ENCODE assay signal across 10 cellular contexts in the genomic region with DNA sequence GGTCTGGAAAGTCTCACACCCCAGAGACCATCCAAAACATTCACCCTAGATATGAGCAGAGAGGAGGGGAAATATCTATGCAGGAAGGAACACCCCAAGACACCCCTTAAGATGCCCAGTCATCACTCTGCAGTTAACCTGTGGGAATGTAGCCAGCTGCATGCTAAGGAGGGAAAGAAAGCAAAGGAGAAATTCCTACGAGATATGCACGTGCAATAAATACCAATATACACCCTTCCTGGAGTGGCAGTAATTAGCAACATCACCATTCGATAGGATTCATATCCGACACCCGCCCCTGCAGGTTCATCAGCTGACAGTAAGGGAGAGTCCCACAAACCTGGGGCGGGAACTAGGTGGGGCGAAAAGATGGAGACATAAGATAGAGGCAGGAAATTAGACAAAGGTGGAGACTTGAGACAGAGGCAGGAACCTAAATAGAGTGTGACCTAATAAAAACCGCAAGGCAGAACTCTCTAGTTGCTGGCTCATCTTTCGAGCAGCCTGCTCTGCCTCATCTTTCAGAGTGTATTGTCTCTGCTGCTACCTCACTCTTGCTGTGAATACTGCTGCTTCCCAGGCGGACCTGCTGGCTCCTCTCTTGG. TPM values are rescaled to one million over a fixed set of nuclear protein-coding genes. Genes with fewer than 3 reads are reported as not detected.
DNase-seq lines count a peak whose midpoint lies in the region; ATAC-seq and TF ChIP-seq lines count a peak whose summit lies in the region.
"Had no signal": no experiment of that assay in that cellular context is flagged by ENCODE, and none has a peak within 500 bp of the region (broad histone marks: within the 10 kb centered on the region; RNA-seq: fewer than 3 reads in every experiment).

No MANE protein-coding gene starts in this region.

- no peaks in the 10 kb centered on the region for H3K9me3 Mint-ChIP-seq in activated CD4-positive, alpha-beta T cell treated with anti-CD3 and anti-CD28 coated beads, Interleukin-2, amount 10 ng/mL, durations not matched to agents 7 days and 5 days

- peaks cover 23% of the 10 kb centered on the region for H3K4me1 ChIP-seq in lower lobe of right lung

- H3K27me3 ChIP-seq in lower lobe of right lung (ENCODE audit: low read depth), result no peaks in the 10 kb centered on the region

- DNase-seq in activated CD8-positive, alpha-beta memory T cell treated with anti-CD3 and anti-CD28 coated beads for 4 hours (ENCODE audit: low read depth in 2 of 2), result peak; percentile 12 to 47
- no peak for DNase-seq in activated CD8-positive, alpha-beta memory T cell treated with anti-CD3 and anti-CD28 coated beads, Interleukin-2, amount 50 U/mL, for 48 hours
- DNase-seq in activated CD4-positive, alpha-beta T cell treated with anti-CD3 and anti-CD28 coated beads, Interleukin-2, amount 10 ng/mL, durations not matched to agents 7 days and 5 days, result peak; percentile 63
- peak; percentile 53 to 62 for DNase-seq in foreskin fibroblast
- DNase-seq in stimulated activated CD8-positive, alpha-beta memory T cell treated with anti-CD3 and anti-CD28 coated beads, Interleukin-7, amount 100 ng/mL, for 24 hours (ENCODE audit: low read depth), result peak; percentile 6
- no peak for DNase-seq in lower lobe of right lung
- no peak for DNase-seq in HK-2 (ENCODE audit: unreplicated experiment)
- DNase-seq: ACHN, NCI-H524 treated with DMSO at 0.1 percent for 48 hours had no signal

- CTCF ChIA-PET in activated CD4-positive, alpha-beta T cell treated with anti-CD3 and anti-CD28 coated beads, Interleukin-2, amount 10 ng/mL, durations not matched to agents 7 days and 5 days (lab: Charles Lee), result interaction anchor here (1.3 kb wide), 1 partner anchor 9 kb away, joined by 3 read pairs; no protein-coding TSS in a partner anchor

- no peaks in the 10 kb centered on the region for H3K9me3 ChIP-seq in lower lobe of right lung

- H3K4me1 Mint-ChIP-seq in activated CD4-positive, alpha-beta T cell treated with anti-CD3 and anti-CD28 coated beads, Interleukin-2, amount 10 ng/mL, durations not matched to agents 7 days and 5 days, result peaks cover 36% of the 10 kb centered on the region

- ATAC-seq in lower lobe of right lung (no peak), HG02884 (IDR thresholded peaks at IDR 0.05; ENCODE audit: unreplicated experiment) (no peak)

- no peak overlapping the region for H3K4me3 ChIP-seq in foreskin fibroblast (ENCODE audit: low read depth in 1 of 2, low read length in 2 of 2)
- no peak overlapping the region for H3K4me3 ChIP-seq in lower lobe of right lung

- no peak overlapping the region for H3K27ac ChIP-seq in lower lobe of right lung

- TF ChIP-seq CTCF in foreskin fibroblast (IDR thresholded peaks at IDR 0.05; ENCODE audit: low read depth, low read length) (no peak), lower lobe of right lung (IDR thresholded peaks at IDR 0.05) (no peak)

- H3K27me3 Mint-ChIP-seq in activated CD4-positive, alpha-beta T cell treated with anti-CD3 and anti-CD28 coated beads, Interleukin-2, amount 10 ng/mL, durations not matched to agents 7 days and 5 days, result peaks cover 4% of the 10 kb centered on the region

- H3K4me3 Mint-ChIP-seq in activated CD4-positive, alpha-beta T cell treated with anti-CD3 and anti-CD28 coated beads, Interleukin-2, amount 10 ng/mL, durations not matched to agents 7 days and 5 days, result no peak overlapping the region

- peak overlapping the region; percentile 63 for H3K27ac Mint-ChIP-seq in activated CD4-positive, alpha-beta T cell treated with anti-CD3 and anti-CD28 coated beads, Interleukin-2, amount 10 ng/mL, durations not matched to agents 7 days and 5 days

- intact Hi-C loops in lower lobe of right lung (cut with DNase I), result no loop called here

- no peaks in the 10 kb centered on the region for H3K36me3 ChIP-seq in lower lobe of right lung

- no peaks in the 10 kb centered on the region for H3K36me3 Mint-ChIP-seq in activated CD4-positive, alpha-beta T cell treated with anti-CD3 and anti-CD28 coated beads, Interleukin-2, amount 10 ng/mL, durations not matched to agents 7 days and 5 days (ENCODE audit: low read depth)

- POLR2A ChIA-PET in activated CD4-positive, alpha-beta T cell treated with anti-CD3 and anti-CD28 coated beads, Interleukin-2, amount 10 ng/mL, durations not matched to agents 7 days and 5 days (lab: Charles Lee), result no interaction called here

RNA-seq across cellular contexts. Expression of a gene that starts 51.5 kb away (rescaled TPM):
- 10 to 100 TPM; 36.0 to 39.5 TPM for total RNA-seq in activated CD4-positive, alpha-beta T cell treated with anti-CD3 and anti-CD28 coated beads, Interleukin-2, amount 10 ng/mL, durations not matched to agents 7 days and 5 days
- total RNA-seq in lower lobe of right lung, result 33.1 TPM

Comparison
In these comparisons a context has a peak if more than half of its experiments do, and no peak if none do; other contexts are left out.
1. DNase-seq: peak in activated CD8-positive, alpha-beta memory T cell treated with anti-CD3 and anti-CD28 coated beads for 4 hours (2 of 2), activated CD4-positive, alpha-beta T cell treated with anti-CD3 and anti-CD28 coated beads, Interleukin-2, amount 10 ng/mL, durations not matched to agents 7 days and 5 days (single experiment), foreskin fibroblast (2 of 2) and stimulated activated CD8-positive, alpha-beta memory T cell treated with anti-CD3 and anti-CD28 coated beads, Interleukin-7, amount 100 ng/mL, for 24 hours (single experiment); none in activated CD8-positive, alpha-beta memory T cell treated with anti-CD3 and anti-CD28 coated beads, Interleukin-2, amount 50 U/mL, for 48 hours (single experiment), lower lobe of right lung (single experiment) and HK-2 (single experiment).